23 cellular contexts compared by ENCODE assay signal in genomic region chr17:4895121-4895520, GRCh38. TPM values are rescaled to one million over a fixed set of nuclear protein-coding genes. Genes with fewer than 3 reads are reported as not detected.
DNase-seq lines count a peak whose midpoint lies in the region; ATAC-seq, FAIRE-seq and TF ChIP-seq lines count a peak whose summit lies in the region.
"Had no signal": no experiment of that assay in that cellular context is flagged by ENCODE, and none has a peak within 500 bp of the region (broad histone marks: within the 10 kb centered on the region; RNA-seq: fewer than 3 reads in every experiment).

No MANE protein-coding gene starts in this region.

- H2AK5ac ChIP-seq in IMR-90 (ENCODE audit: low read depth, low read length): no peak overlapping the region
- H2AK5ac ChIP-seq in H1 (ENCODE audit: low read depth, low read length): no peak overlapping the region
- H2AK5ac ChIP-seq in mesenchymal stem cell (ENCODE audit: low read length, severe bottlenecking): no peak overlapping the region

- TF ChIP-seq EP300 in H1 (IDR thresholded peaks at IDR 0.05; ENCODE audit: borderline replicate concordance in 1 of 2, low read depth in 2 of 2, low read length in 2 of 2): no peak

- H2BK20ac ChIP-seq in IMR-90 (ENCODE audit: low read depth, low read length): no peak overlapping the region
- H2BK20ac ChIP-seq in H1 (ENCODE audit: low read length): no peak overlapping the region

- H3K79me1 ChIP-seq in IMR-90 (ENCODE audit: low read depth in 1 of 2, low read length in 2 of 2) (no peaks in the 10 kb centered on the region), H1 (ENCODE audit: low read depth, low read length) (no peaks in the 10 kb centered on the region; the same call in 1 of the 2 replicates), mesenchymal stem cell (replicated peaks; ENCODE audit: low read length, poor library complexity, severe bottlenecking) (peaks cover 3% of the 10 kb centered on the region)

- no peak overlapping the region for H3K4ac ChIP-seq in IMR-90 (ENCODE audit: low read depth, low read length)
- H3K4ac ChIP-seq in H1 (replicated peaks; ENCODE audit: insufficient read length, low read depth, low read length): no peak overlapping the region
- H3K4ac ChIP-seq in mesenchymal stem cell (ENCODE audit: low read depth in 1 of 2, low read length in 2 of 2): no peak overlapping the region

- H3K4me2 ChIP-seq in IMR-90 (ENCODE audit: low read depth, low read length) (no peak overlapping the region), H1 (ENCODE audit: insufficient read depth in 1 of 2, low read depth in 2 of 2, low read length in 2 of 2) (no peak overlapping the region), mesenchymal stem cell (ENCODE audit: low read length, poor library complexity, severe bottlenecking) (no peak overlapping the region)

- 94% methylated on average over 8 of the region's 13 CpGs; no CpG with 5 or more reads in 1 of the 2 experiments for WGBS in IMR-90 (ENCODE audit: extremely low coverage in 2 of 2, insufficient read length in 1 of 2), 2 experiments
- WGBS in H1 (ENCODE audit: extremely low coverage in 1 of 2, insufficient coverage in 1 of 2, insufficient read length in 1 of 2, insufficient replicate concordance in 2 of 2, low coverage in 1 of 2, low lambda C conversion rate in 2 of 2, missing lambda C conversion rate in 1 of 2), 2 experiments: 99% methylated on average over 13 of the region's 13 CpGs; no CpG with 5 or more reads in 1 of the 2 experiments
- WGBS in mesenchymal stem cell: 97% methylated on average over 13 of the region's 13 CpGs

- no peak for TF ChIP-seq RAD21 in IMR-90 (IDR thresholded peaks at IDR 0.05; ENCODE audit: low read length)
- no peak for TF ChIP-seq RAD21 in H1 (IDR thresholded peaks at IDR 0.05 in 1 of 2, conservative IDR thresholded peaks at IDR 0.05 in 1 of 2; ENCODE audit: low read depth in 2 of 2, low read length in 2 of 2)

- H4K8ac ChIP-seq in IMR-90 (ENCODE audit: low read depth in 2 of 2, low read length in 2 of 2) (no peak overlapping the region), H1 (ENCODE audit: extremely low read depth, insufficient read depth, low read length) (peak overlapping the region; percentile 21; the same call in 1 of the 2 replicates), mesenchymal stem cell (ENCODE audit: low read length) (no peak overlapping the region)

- no peak overlapping the region for H2BK120ac ChIP-seq in IMR-90 (ENCODE audit: low read depth, low read length)
- no peak overlapping the region for H2BK120ac ChIP-seq in H1 (replicated peaks; ENCODE audit: low read depth, low read length)
- H2BK120ac ChIP-seq in mesenchymal stem cell (ENCODE audit: low read depth, low read length): no peak overlapping the region

- H3K4me3 ChIP-seq in IMR-90 (ENCODE audit: insufficient read depth, low read depth, low read length) (no peak overlapping the region), H1 (ENCODE audit: extremely low read depth in 1 of 4, insufficient read depth in 2 of 4, low read depth in 3 of 4, low read length in 4 of 4) (no peak overlapping the region), mesenchymal stem cell (ENCODE audit: insufficient read depth in 1 of 2, low read depth in 1 of 2, low read length in 2 of 2) (no peak overlapping the region)

- in situ Hi-C loops in IMR-90 (cut with MboI; ENCODE audit: low sequenced_read_pairs): no loop called here

- no peak for FAIRE-seq in H1 (lab: Jason Lieb, UNC)
- FAIRE-seq: A204.1, D721Med, G401.6, GM12892, GM19239 had no signal

- H2BK15ac ChIP-seq in IMR-90 (ENCODE audit: low read depth, low read length) (no peak overlapping the region), H1 (ENCODE audit: low read length) (no peak overlapping the region), mesenchymal stem cell (ENCODE audit: low read depth, poor library complexity, severe bottlenecking) (no peak overlapping the region)

- H3K9ac ChIP-seq in IMR-90 (ENCODE audit: low read depth, low read length): no peak overlapping the region
- H3K9ac ChIP-seq in H1 (replicated peaks in 1 of 4; ENCODE audit: extremely low read depth in 1 of 4, low read depth in 3 of 4, low read length in 3 of 4): no peak overlapping the region
- H3K9ac ChIP-seq in mesenchymal stem cell (ENCODE audit: low read length): no peak overlapping the region

- no peak for ATAC-seq in IMR-90 (ENCODE audit: low read depth)
- no peak for ATAC-seq in HG02970 (IDR thresholded peaks at IDR 0.05; ENCODE audit: low FRiP score, unreplicated experiment)
- ATAC-seq in HG03135 (IDR thresholded peaks at IDR 0.05; ENCODE audit: unreplicated experiment): no peak
- ATAC-seq in HG02610 (IDR thresholded peaks at IDR 0.05; ENCODE audit: unreplicated experiment): no peak
- ATAC-seq: HCT116 had no signal

- POLR2A ChIA-PET in IMR-90 (lab: Charles Lee; ENCODE audit: unreplicated experiment) (no interaction called here), H1 (lab: Charles Lee; ENCODE audit: partially characterized antibody) (interaction anchor here (1.3 kb wide), 1 partner anchor 14 kb away, joined by 3 read pairs; no protein-coding TSS in a partner anchor)

- intact Hi-C loops in IMR-90 (cut with micrococcal nuclease): no loop called here

- no peak overlapping the region for H2AFZ ChIP-seq in IMR-90 (replicated peaks; ENCODE audit: low read length, poor library complexity)
- H2AFZ ChIP-seq in H1 (ENCODE audit: low read length): no peak overlapping the region
- no peak overlapping the region for H2AFZ ChIP-seq in mesenchymal stem cell (ENCODE audit: low read depth, low read length)

- H3K23ac ChIP-seq in IMR-90 (ENCODE audit: low read depth, low read length) (no peak overlapping the region), H1 (ENCODE audit: insufficient read length) (no peak overlapping the region), mesenchymal stem cell (ENCODE audit: low read length in 2 of 2) (no peak overlapping the region)

- H3K9me3 ChIP-seq in IMR-90 (ENCODE audit: control insufficient read depth, insufficient read depth, low read length) (no peaks in the 10 kb centered on the region), H1 (ENCODE audit: insufficient read depth in 2 of 2, low read depth in 1 of 2, low read length in 1 of 2) (no peaks in the 10 kb centered on the region), mesenchymal stem cell (ENCODE audit: control insufficient read depth, low read length) (no peaks in the 10 kb centered on the region)

- no peaks in the 10 kb centered on the region for H3K79me2 ChIP-seq in H1 (ENCODE audit: control insufficient read depth in 1 of 2, insufficient read depth in 2 of 2, low read length in 2 of 2)

- H4K5ac ChIP-seq in IMR-90 (ENCODE audit: low read depth, low read length) (no peak overlapping the region), H1 (ENCODE audit: insufficient read length, low read depth, low read length) (no peak overlapping the region)

- H4K91ac ChIP-seq in IMR-90 (ENCODE audit: insufficient read depth, low read depth, low read length) (no peak overlapping the region), H1 (replicated peaks; ENCODE audit: insufficient read length, low read length) (no peak overlapping the region), mesenchymal stem cell (ENCODE audit: low read length) (peak overlapping the region; percentile 0)

- dilution Hi-C loops in IMR-90 (cut with HindIII; ENCODE audit: low sequenced_read_pairs, unreplicated experiment): no loop called here

- H2AK9ac ChIP-seq in IMR-90 (replicated peaks; ENCODE audit: low read depth, low read length, poor library complexity): peak overlapping the region; percentile 61

- no peak overlapping the region for H3K56ac ChIP-seq in IMR-90 (ENCODE audit: extremely low read depth, insufficient read depth, low read length)
- no peak overlapping the region for H3K56ac ChIP-seq in H1 (replicated peaks; ENCODE audit: insufficient read length, low read depth, low read length)

- H2BK5ac ChIP-seq in IMR-90 (ENCODE audit: low read depth, low read length, poor library complexity, severe bottlenecking): no peak overlapping the region
- no peak overlapping the region for H2BK5ac ChIP-seq in H1 (ENCODE audit: low read depth, low read length)
- H2BK5ac ChIP-seq in mesenchymal stem cell (ENCODE audit: low read depth, low read length, poor library complexity, severe bottlenecking): no peak overlapping the region

- H3K23me2 ChIP-seq in H1 (ENCODE audit: low read depth, low read length): peaks cover 2% of the 10 kb centered on the region; the same call in 1 of the 2 replicates

- no peaks in the 10 kb centered on the region for H3K4me1 ChIP-seq in IMR-90 (ENCODE audit: control insufficient read depth, insufficient read depth, low read length)
- H3K4me1 ChIP-seq in H1 (replicated peaks in 1 of 4; ENCODE audit: control insufficient read depth in 3 of 4, insufficient read depth in 4 of 4, low read length in 3 of 4): peaks cover 0 to 2% (median under 1%) of the 10 kb centered on the region in 4 experiments; a peak in 5 of 7 replicates
- peaks cover 8% of the 10 kb centered on the region for H3K4me1 ChIP-seq in mesenchymal stem cell (ENCODE audit: control insufficient read depth, insufficient read depth, low read depth, low read length)

- H3K36me3 ChIP-seq in IMR-90 (ENCODE audit: control insufficient read depth, insufficient read depth, low read length) (peaks cover 62% of the 10 kb centered on the region), H1 (ENCODE audit: control insufficient read depth in 2 of 4, insufficient read depth in 4 of 4, low read length in 3 of 4) (peaks cover 11 to 37% (median 32%) of the 10 kb centered on the region in 4 experiments), mesenchymal stem cell (ENCODE audit: control insufficient read depth in 1 of 2, insufficient read depth in 2 of 2, low read depth in 1 of 2, low read length in 2 of 2) (peaks cover 69 to 99% of the 10 kb centered on the region in 2 experiments)

- H4K20me1 ChIP-seq in IMR-90 (ENCODE audit: insufficient read depth, low read length) (no peaks in the 10 kb centered on the region; the same call in 1 of the 2 replicates), H1 (replicated peaks in 1 of 2; ENCODE audit: control insufficient read depth in 1 of 2, insufficient read depth in 2 of 2, low read length in 2 of 2) (peaks cover 0 to 10% of the 10 kb centered on the region in 2 experiments)

- no peaks in the 10 kb centered on the region for H3K9me1 ChIP-seq in IMR-90 (ENCODE audit: insufficient read depth, low read length)

- CTCF ChIA-PET in IMR-90 (lab: Yijun Ruan, JAX) (interaction anchor here (1.5 kb wide), 1 partner anchor 105 kb away, joined by 5 read pairs; no protein-coding TSS in a partner anchor), H1 (lab: Charles Lee; ENCODE audit: partially characterized antibody) (interaction anchor here (0.6 to 3.2 kb wide), 13 partner anchors 10 to 162 kb away, joined by 3 to 17 read pairs (median 3); no protein-coding TSS in a partner anchor)

- H2BK12ac ChIP-seq in H1 (ENCODE audit: low read depth, low read length) (no peak overlapping the region), mesenchymal stem cell (ENCODE audit: low read length in 2 of 2) (no peak overlapping the region)

- TF ChIP-seq CTCF in 22Rv1 (IDR thresholded peaks at IDR 0.05): no peak
- no peak for TF ChIP-seq CTCF in IMR-90 (conservative IDR thresholded peaks at IDR 0.05; ENCODE audit: low read depth, low read length)
- TF ChIP-seq CTCF in H1 (IDR thresholded peaks at IDR 0.05; ENCODE audit: control extremely low read depth in 1 of 3, insufficient read depth in 1 of 3, low read depth in 1 of 3, low read length in 3 of 3): no peak

- DNase-seq in IMR-90 (no peak), H1 (ENCODE audit: low read depth in 1 of 2, low spot score in 2 of 2) (no peak), mesenchymal stem cell (no peak), NCI-H748 treated with DMSO at 0.1 percent for 48 hours (lab: John Stamatoyannopoulos, UW) (no peak)
- DNase-seq: C1 segment of cervical spinal cord; CD4-positive, alpha-beta memory T cell; COR-L47; DMS153; DMS79 treated with DMSO at 0.1 percent for 48 hours; EL had no signal

- no TSS peak for BruUV-seq in IMR-90 (replicated peaks; lab: Mats Ljungman, UMichigan)

- peak overlapping the region; percentile 98; the same call in 1 of the 2 replicates for H3K27ac ChIP-seq in 22Rv1
- H3K27ac ChIP-seq in IMR-90 (ENCODE audit: insufficient read depth, low read length): no peak overlapping the region
- no peak overlapping the region for H3K27ac ChIP-seq in H1 (ENCODE audit: low read depth, low read length)
- H3K27ac ChIP-seq in mesenchymal stem cell (ENCODE audit: low read length, poor library complexity, severe bottlenecking): no peak overlapping the region

- H3K18ac ChIP-seq in IMR-90 (ENCODE audit: low read depth, low read length): no peak overlapping the region
- no peak overlapping the region for H3K18ac ChIP-seq in H1 (ENCODE audit: extremely low read depth, low read length)
- H3K18ac ChIP-seq in mesenchymal stem cell (ENCODE audit: low read depth in 1 of 2, low read length in 2 of 2): no peak overlapping the region

- TF ChIP-seq POLR2A in IMR-90 (IDR thresholded peaks at IDR 0.05; ENCODE audit: low read depth, low read length) (no peak), H1 (IDR thresholded peaks at IDR 0.05; ENCODE audit: control extremely low read depth in 1 of 2, low read depth in 2 of 2, low read length in 2 of 2) (no peak)

- H3K27me3 ChIP-seq in IMR-90 (ENCODE audit: control insufficient read depth, insufficient read depth, low read length) (no peaks in the 10 kb centered on the region), H1 (replicated peaks in 1 of 4; ENCODE audit: control insufficient read depth in 3 of 4, extremely low read depth in 1 of 4, insufficient read depth in 3 of 4, low read length in 3 of 4) (no peaks in the 10 kb centered on the region), mesenchymal stem cell (ENCODE audit: control insufficient read depth in 1 of 2, insufficient read depth in 1 of 2, low read length in 2 of 2) (peaks cover 0 to 14% of the 10 kb centered on the region in 2 experiments)

- H3K14ac ChIP-seq in IMR-90 (replicated peaks; ENCODE audit: low read depth, low read length): no peak overlapping the region
- no peak overlapping the region for H3K14ac ChIP-seq in H1 (ENCODE audit: insufficient read length)
- no peak overlapping the region for H3K14ac ChIP-seq in mesenchymal stem cell (ENCODE audit: low read length in 2 of 2)

RNA-seq across cellular contexts. Expression of gene C17orf107, which starts 4.2 kb away (rescaled TPM):
- 0.54 and 0.56 TPM in 2 replicates for total RNA-seq in IMR-90 (2012; rRNA removed)
- 0.82 and 1.3 TPM in 2 replicates for polyA plus RNA-seq in IMR-90 (2012; rRNA removed)
- polyA plus RNA-seq in IMR-90 (2012; cell fraction: cytosol; rRNA removed): 0.35 and 1.2 TPM in 2 replicates
- 0.92 and 1.2 TPM in 2 replicates for polyA plus RNA-seq in IMR-90 (2012; cell fraction: nucleus; rRNA removed; ENCODE audit: low replicate concordance)
- total RNA-seq in H1 (2021; fragmentation: NEBNext Ultra II Directional; extraction: Animal tissue kit (Norgen Biotek cat#: 25700)): 0.38 and 0.39 TPM in 2 replicates
- polyA plus RNA-seq in H1 (2011; rRNA removed): 0.45 and 0.67 TPM in 2 replicates
- 0.45 TPM for polyA plus RNA-seq in H1 (2011; cell fraction: cytosol; rRNA removed)
- polyA plus RNA-seq in H1 (2011; cell fraction: nucleus; rRNA removed): 1.1 TPM
- polyA plus RNA-seq in H1 (2012, experiment 1 of 2): 0.48 to 0.87 TPM (median 0.69 TPM) in 4 replicates
- 0.34 TPM for polyA plus RNA-seq in H1 (2012, experiment 2 of 2)
- 0.45 TPM for polyA plus RNA-seq in H1 (2013, experiment 1 of 2)
- 0.35 TPM for polyA plus RNA-seq in H1 (2013, experiment 2 of 2)
- polyA minus RNA-seq in H1 (2011; rRNA and poly(A)+ RNA removed): 0.24 and 0.38 TPM in 2 replicates
- 0.95 TPM for polyA minus RNA-seq in H1 (2011; cell fraction: cytosol; rRNA and poly(A)+ RNA removed)
- 1.2 TPM for polyA minus RNA-seq in H1 (2011; cell fraction: nucleus; rRNA and poly(A)+ RNA removed)
- 0.17 TPM for polyA plus RNA-seq in mesenchymal stem cell (2013, experiment 1 of 2)
- 0.23 TPM for polyA plus RNA-seq in mesenchymal stem cell (2013, experiment 2 of 2)

RNA-seq across cellular contexts. Expression of gene CHRNE, which starts 7.8 kb away (rescaled TPM):
- under 0.01 TPM in 2 replicates for total RNA-seq in IMR-90 (2012; rRNA removed)
- polyA plus RNA-seq in IMR-90 (2012; rRNA removed) (0.21 and 0.24 TPM in 2 replicates), H1 (2011; rRNA removed) (0.33 and 0.63 TPM in 2 replicates)
- polyA plus RNA-seq in IMR-90 (2012; cell fraction: cytosol; rRNA removed): 0.06 and 0.31 TPM in 2 replicates
- 1.4 and 1.7 TPM in 2 replicates for polyA plus RNA-seq in IMR-90 (2012; cell fraction: nucleus; rRNA removed; ENCODE audit: low replicate concordance)
- total RNA-seq in H1 (2021; fragmentation: NEBNext Ultra II Directional; extraction: Animal tissue kit (Norgen Biotek cat#: 25700)): 0.15 and 0.40 TPM in 2 replicates
- 0.27 TPM for polyA plus RNA-seq in H1 (2011; cell fraction: cytosol; rRNA removed)
- polyA plus RNA-seq in H1 (2011; cell fraction: nucleus; rRNA removed): 0.71 TPM
- 0.25 to 0.61 TPM (median 0.35 TPM) in 4 replicates for polyA plus RNA-seq in H1 (2012, experiment 1 of 2)
- polyA plus RNA-seq in H1 (2012, experiment 2 of 2): 0.31 TPM
- 0.14 TPM for polyA plus RNA-seq in H1 (2013, experiment 1 of 2)
- 0.17 TPM for polyA plus RNA-seq in H1 (2013, experiment 2 of 2)
- 0.32 and 0.35 TPM in 2 replicates for polyA minus RNA-seq in H1 (2011; rRNA and poly(A)+ RNA removed)
- polyA minus RNA-seq in H1 (2011; cell fraction: cytosol; rRNA and poly(A)+ RNA removed): 0.66 TPM
- polyA minus RNA-seq in H1 (2011; cell fraction: nucleus; rRNA and poly(A)+ RNA removed): 0.50 TPM
- 0.14 TPM for polyA plus RNA-seq in mesenchymal stem cell (2013, experiment 1 of 2)
- 0.22 TPM for polyA plus RNA-seq in mesenchymal stem cell (2013, experiment 2 of 2)
- total RNA-seq: HT1080 had no signal

RNA-seq across cellular contexts. Expression of gene GP1BA, which starts 37.0 kb away (rescaled TPM):
- not detected in 2 replicates for total RNA-seq in IMR-90 (2012; rRNA removed)
- polyA plus RNA-seq in IMR-90 (2012; rRNA removed) (not detected in 2 replicates), H1 (2011; rRNA removed) (not detected in 2 replicates)
- polyA plus RNA-seq in IMR-90 (2012; cell fraction: cytosol; rRNA removed): 0.03 TPM in 1 of 2 replicates, not detected in the other
- not detected in 2 replicates for polyA plus RNA-seq in IMR-90 (2012; cell fraction: nucleus; rRNA removed; ENCODE audit: low replicate concordance)
- total RNA-seq in H1 (2021; fragmentation: NEBNext Ultra II Directional; extraction: Animal tissue kit (Norgen Biotek cat#: 25700)): not detected in 2 replicates
- not detected for polyA plus RNA-seq in H1 (2011; cell fraction: cytosol; rRNA removed)
- not detected for polyA plus RNA-seq in H1 (2011; cell fraction: nucleus; rRNA removed)
- 1.6 to 3.1 TPM (median 2.6 TPM) in 4 replicates for polyA plus RNA-seq in H1 (2012, experiment 1 of 2)
- polyA plus RNA-seq in H1 (2012, experiment 2 of 2): 1.2 TPM
- not detected for polyA plus RNA-seq in H1 (2013, experiment 1 of 2)
- polyA plus RNA-seq in H1 (2013, experiment 2 of 2): not detected
- polyA minus RNA-seq in H1 (2011; rRNA and poly(A)+ RNA removed): not detected in 2 replicates
- polyA minus RNA-seq in H1 (2011; cell fraction: cytosol; rRNA and poly(A)+ RNA removed): not detected
- polyA minus RNA-seq in H1 (2011; cell fraction: nucleus; rRNA and poly(A)+ RNA removed): not detected
- 0.03 TPM for polyA plus RNA-seq in mesenchymal stem cell (2013, experiment 1 of 2)
- polyA plus RNA-seq in mesenchymal stem cell (2013, experiment 2 of 2): not detected
- total RNA-seq: B cell; CD4-positive, alpha-beta memory T cell; H4; HT1080 had no signal
- polyA plus RNA-seq: CD4-positive, alpha-beta memory T cell had no signal

RNA-seq across cellular contexts. Expression of gene SLC25A11, which starts 44.7 kb away (rescaled TPM):
- 30.8 and 35.0 TPM in 2 replicates for total RNA-seq in IMR-90 (2012; rRNA removed)
- 62.2 and 68.2 TPM in 2 replicates for polyA plus RNA-seq in IMR-90 (2012; rRNA removed)
- polyA plus RNA-seq in IMR-90 (2012; cell fraction: cytosol; rRNA removed): 58.3 and 80.2 TPM in 2 replicates
- 29.2 and 53.6 TPM in 2 replicates for polyA plus RNA-seq in IMR-90 (2012; cell fraction: nucleus; rRNA removed; ENCODE audit: low replicate concordance)
- 55.9 and 65.2 TPM in 2 replicates for total RNA-seq in H1 (2021; fragmentation: NEBNext Ultra II Directional; extraction: Animal tissue kit (Norgen Biotek cat#: 25700))
- polyA plus RNA-seq in H1 (2011; rRNA removed): 97.0 and 136 TPM in 2 replicates
- 79.9 TPM for polyA plus RNA-seq in H1 (2011; cell fraction: cytosol; rRNA removed)
- polyA plus RNA-seq in H1 (2011; cell fraction: nucleus; rRNA removed): 129 TPM
- polyA plus RNA-seq in H1 (2012, experiment 1 of 2): 33.7 to 73.1 TPM (median 65.0 TPM) in 4 replicates
- 73.8 TPM for polyA plus RNA-seq in H1 (2012, experiment 2 of 2)
- 45.3 TPM for polyA plus RNA-seq in H1 (2013, experiment 1 of 2)
- polyA plus RNA-seq in H1 (2013, experiment 2 of 2): 46.5 TPM
- polyA minus RNA-seq in H1 (2011; rRNA and poly(A)+ RNA removed): 58.4 and 65.8 TPM in 2 replicates
- polyA minus RNA-seq in H1 (2011; cell fraction: cytosol; rRNA and poly(A)+ RNA removed): 24.7 TPM
- 61.7 TPM for polyA minus RNA-seq in H1 (2011; cell fraction: nucleus; rRNA and poly(A)+ RNA removed)
- 37.5 TPM for polyA plus RNA-seq in mesenchymal stem cell (2013, experiment 1 of 2)
- polyA plus RNA-seq in mesenchymal stem cell (2013, experiment 2 of 2): 36.9 TPM

RNA-seq across cellular contexts. Expression of gene RNF167, which starts 44.9 kb away (rescaled TPM):
- 13.1 and 13.3 TPM in 2 replicates for total RNA-seq in IMR-90 (2012; rRNA removed)
- polyA plus RNA-seq in IMR-90 (2012; rRNA removed): 79.5 and 83.6 TPM in 2 replicates
- 41.9 and 55.4 TPM in 2 replicates for polyA plus RNA-seq in IMR-90 (2012; cell fraction: cytosol; rRNA removed)
- 69.1 and 86.3 TPM in 2 replicates for polyA plus RNA-seq in IMR-90 (2012; cell fraction: nucleus; rRNA removed; ENCODE audit: low replicate concordance)
- total RNA-seq in H1 (2021; fragmentation: NEBNext Ultra II Directional; extraction: Animal tissue kit (Norgen Biotek cat#: 25700)): 140 and 147 TPM in 2 replicates
- 281 and 284 TPM in 2 replicates for polyA plus RNA-seq in H1 (2011; rRNA removed)
- 157 TPM for polyA plus RNA-seq in H1 (2011; cell fraction: cytosol; rRNA removed)
- polyA plus RNA-seq in H1 (2011; cell fraction: nucleus; rRNA removed): 259 TPM
- 183 to 210 TPM (median 196 TPM) in 4 replicates for polyA plus RNA-seq in H1 (2012, experiment 1 of 2)
- 259 TPM for polyA plus RNA-seq in H1 (2012, experiment 2 of 2)
- 230 TPM for polyA plus RNA-seq in H1 (2013, experiment 1 of 2)
- polyA plus RNA-seq in H1 (2013, experiment 2 of 2): 261 TPM
- polyA minus RNA-seq in H1 (2011; rRNA and poly(A)+ RNA removed): 107 and 125 TPM in 2 replicates
- 101 TPM for polyA minus RNA-seq in H1 (2011; cell fraction: cytosol; rRNA and poly(A)+ RNA removed)
- 69.3 TPM for polyA minus RNA-seq in H1 (2011; cell fraction: nucleus; rRNA and poly(A)+ RNA removed)
- 84.3 TPM for polyA plus RNA-seq in mesenchymal stem cell (2013, experiment 1 of 2)
- 84.9 TPM for polyA plus RNA-seq in mesenchymal stem cell (2013, experiment 2 of 2)
